24 cellular contexts compared by ENCODE assay signal in genomic region chr7:65235586-65235985, GRCh38.
"Had no signal": no experiment of that assay in that cellular context is flagged by ENCODE, and none has a peak within 500 bp of the region (broad histone marks: within the 10 kb centered on the region; RNA-seq: fewer than 3 reads in every experiment).

No MANE protein-coding gene starts in this region.

- H3K27ac Mint-ChIP-seq: stimulated activated naive CD8-positive, alpha-beta T cell treated with anti-CD3 and anti-CD28 coated beads, Interleukin-15, Interleukin-2, amounts not matched to agents 100 ng/mL and 50 ng/mL, for 24 hours had no signal

- ATAC-seq: activated CD4-positive, CD25-positive, alpha-beta regulatory T cell treated with anti-CD3 and anti-CD28 coated beads, Interleukin-2, amount 50 U/mL, for 24 hours; gastrocnemius medialis; left ventricle myocardium superior; mucosa of descending colon had no signal

- H3K36me3 ChIP-seq: brain microvascular endothelial cell, gastrocnemius medialis, tibial nerve, vagina had no signal

- FAIRE-seq: colon, endometrium had no signal

- H3K4me3 ChIP-seq: dorsolateral prefrontal cortex, gastrocnemius medialis, mucosa of descending colon, tibial nerve, vagina had no signal

- H3K4me3 Mint-ChIP-seq: stimulated activated naive CD8-positive, alpha-beta T cell treated with anti-CD3 and anti-CD28 coated beads, Interleukin-15, Interleukin-2, amounts not matched to agents 100 ng/mL and 50 ng/mL, for 24 hours had no signal

- H3K9me3 ChIP-seq: gastrocnemius medialis, mucosa of descending colon, tibial nerve, vagina had no signal

- H3K27me3 ChIP-seq: brain microvascular endothelial cell, vagina had no signal

- H3K4me1 ChIP-seq: gastrocnemius medialis had no signal

- DNase-seq: activated CD4-positive, alpha-beta T cell treated with anti-CD3 and anti-CD28 coated beads, Interleukin-2, amount 50 U/mL, for 1 hour; activated CD8-positive, alpha-beta memory T cell treated with anti-CD3 and anti-CD28 coated beads for 24 hours; activated CD8-positive, alpha-beta memory T cell treated with anti-CD3 and anti-CD28 coated beads, Interleukin-2, amount 50 U/mL, for 48 hours; activated effector memory CD4-positive, alpha-beta T cell treated with Interleukin-2 at 50 U/mL for 16 hours; activated naive CD4-positive, alpha-beta T cell treated with anti-CD3 and anti-CD28 coated beads, Interleukin-2, amount 50 U/mL, for 16 hours; activated T-cell treated with anti-CD3 and anti-CD28 coated beads, Interleukin-2, amount 50 U/mL, for 48 hours; aorta; brain microvascular endothelial cell; central memory CD4-positive, alpha-beta T cell; dorsolateral prefrontal cortex; gastrocnemius medialis; head of caudate nucleus; left ventricle myocardium superior; mucosa of descending colon; naive B cell; posterior cingulate gyrus; T-helper 1 cell; T1000 had no signal

- H3K27ac ChIP-seq: brain microvascular endothelial cell, dorsolateral prefrontal cortex, gastrocnemius medialis, tibial nerve, vagina had no signal

- H3K9me3 Mint-ChIP-seq: stimulated activated naive CD8-positive, alpha-beta T cell treated with anti-CD3 and anti-CD28 coated beads, Interleukin-15, Interleukin-2, amounts not matched to agents 100 ng/mL and 50 ng/mL, for 24 hours had no signal
